25 cellular contexts compared by ENCODE assay signal in genomic region chr10:10471758-10472157, GRCh38.
"Had no signal": no experiment of that assay in that cellular context is flagged by ENCODE, and none has a peak within 500 bp of the region (broad histone marks: within the 10 kb centered on the region; RNA-seq: fewer than 3 reads in every experiment).

No MANE protein-coding gene starts in this region.

- DNase-seq: colonic mucosa; cortex of kidney; dermis blood vessel endothelial cell; dorsolateral prefrontal cortex; effector CD4-positive, alpha-beta T cell; effector CD8-positive, alpha-beta T cell; effector memory CD4-positive, alpha-beta T cell; effector memory CD8-positive, alpha-beta T cell; endodermal cell; erythroblast; esophagus squamous epithelium; foreskin fibroblast; foreskin keratinocyte; foreskin melanocyte; gastrocnemius medialis; glutamatergic neuron; head of caudate nucleus; heart left ventricle; heart right ventricle had no signal

- H3K4me3 Mint-ChIP-seq: dendritic cell treated with granulocyte-macrophage colony-stimulating factor and Interleukin-4, amounts not matched to agents 40 ng/mL and 50 ng/mL, for 4 days; effector memory CD8-positive, alpha-beta T cell; endodermal cell had no signal

- H3K27ac ChIP-seq: colonic mucosa, dorsolateral prefrontal cortex, epithelial cell of prostate, esophagus muscularis mucosa, esophagus squamous epithelium, foreskin keratinocyte, gastrocnemius medialis, gastroesophageal sphincter, heart left ventricle, heart right ventricle, hepatocyte had no signal

- H3K27me3 Mint-ChIP-seq: dendritic cell treated with granulocyte-macrophage colony-stimulating factor and Interleukin-4, amounts not matched to agents 40 ng/mL and 50 ng/mL, for 4 days had no signal

- H3K4me1 ChIP-seq: colonic mucosa, esophagus muscularis mucosa, esophagus squamous epithelium, foreskin keratinocyte, gastrocnemius medialis, gastroesophageal sphincter, heart left ventricle, heart right ventricle had no signal

- H3K9me3 ChIP-seq: colonic mucosa, esophagus squamous epithelium, gastrocnemius medialis had no signal

- H3K4me3 ChIP-seq: colonic mucosa, dorsolateral prefrontal cortex, esophagus muscularis mucosa, esophagus squamous epithelium, gastrocnemius medialis, gastroesophageal sphincter, heart left ventricle, heart right ventricle, hepatocyte had no signal

- H3K36me3 ChIP-seq: colonic mucosa, esophagus muscularis mucosa, esophagus squamous epithelium, gastrocnemius medialis, gastroesophageal sphincter, heart left ventricle, heart right ventricle had no signal

- H3K27ac Mint-ChIP-seq: dendritic cell treated with granulocyte-macrophage colony-stimulating factor and Interleukin-4, amounts not matched to agents 40 ng/mL and 50 ng/mL, for 4 days; effector memory CD8-positive, alpha-beta T cell; endodermal cell had no signal

- ATAC-seq: effector memory CD8-positive, alpha-beta T cell; esophagus mucosa; foreskin keratinocyte; gastrocnemius medialis; gastroesophageal sphincter; heart left ventricle; heart right ventricle had no signal
